ENCODE assay signal across 21 cellular contexts in genomic region chr7:139713835-139714162, GRCh38.
DNase-seq lines count a peak whose midpoint lies in the region; ATAC-seq, FAIRE-seq and TF ChIP-seq lines count a peak whose summit lies in the region.
"Had no signal": no experiment of that assay in that cellular context is flagged by ENCODE, and none has a peak within 500 bp of the region (broad histone marks: within the 10 kb centered on the region; RNA-seq: fewer than 3 reads in every experiment).

No MANE protein-coding gene starts in this region.

- H2AFZ ChIP-seq in H1 (ENCODE audit: low read length) (no peak overlapping the region), neural progenitor cell (replicated peaks) (no peak overlapping the region)
- H2AFZ ChIP-seq: PC-9 had no signal

- H3K4me1 ChIP-seq in heart right ventricle = peaks cover 11 to 68% (median 52%) of the 10 kb centered on the region in 9 donors
- peaks cover 11 to 33% (median 20%) of the 10 kb centered on the region in 4 experiments for H3K4me1 ChIP-seq in H1 (replicated peaks in 1 of 4; ENCODE audit: control insufficient read depth in 3 of 4, insufficient read depth in 4 of 4, low read length in 3 of 4)
- peaks cover 34% of the 10 kb centered on the region for H3K4me1 ChIP-seq in neural progenitor cell
- H3K4me1 ChIP-seq in upper lobe of right lung = peaks cover 10% of the 10 kb centered on the region

- no peak overlapping the region for H2BK5ac ChIP-seq in H1 (ENCODE audit: low read depth, low read length)

- TF ChIP-seq RAD21 in H1 (IDR thresholded peaks at IDR 0.05 in 1 of 2, conservative IDR thresholded peaks at IDR 0.05 in 1 of 2; ENCODE audit: low read depth in 2 of 2, low read length in 2 of 2) = no peak

- H3K4me3 Mint-ChIP-seq in neural progenitor cell (no peak overlapping the region), progenitor cell of endocrine pancreas (ENCODE audit: low read depth) (no peak overlapping the region)
- H3K4me3 Mint-ChIP-seq: activated naive CD8-positive, alpha-beta T cell treated with anti-CD3 and anti-CD28 coated beads for 36 hours; activated T-cell treated with anti-CD3 and anti-CD28 coated beads, Interleukin-2, amount 50 U/mL, for 4 hours; CD4-positive, alpha-beta T cell; type B pancreatic cell had no signal

- no peak overlapping the region for H3K9ac ChIP-seq in H1 (replicated peaks in 1 of 4; ENCODE audit: extremely low read depth in 1 of 4, low read depth in 3 of 4, low read length in 3 of 4)
- H3K9ac ChIP-seq in neural progenitor cell = no peak overlapping the region

- H3K36me3 Mint-ChIP-seq in neural progenitor cell (peaks cover 41% of the 10 kb centered on the region), progenitor cell of endocrine pancreas (ENCODE audit: insufficient read depth) (peaks cover 35% of the 10 kb centered on the region)

- TF ChIP-seq EP300 in H1 (IDR thresholded peaks at IDR 0.05; ENCODE audit: borderline replicate concordance in 1 of 2, low read depth in 2 of 2, low read length in 2 of 2) = no peak

- H3K27ac ChIP-seq in heart right ventricle (peak overlapping the region; percentile 56 to 90 (median 82)), H1 (ENCODE audit: low read depth, low read length) (no peak overlapping the region), neural progenitor cell (no peak overlapping the region), upper lobe of right lung (peak overlapping the region; percentile 61)
- H3K27ac ChIP-seq: PC-9 had no signal

- no peak for TF ChIP-seq POLR2A in H1 (IDR thresholded peaks at IDR 0.05; ENCODE audit: control extremely low read depth in 1 of 2, low read depth in 2 of 2, low read length in 2 of 2)

- H3K27me3 ChIP-seq in heart right ventricle (no peaks in the 10 kb centered on the region), H1 (replicated peaks in 1 of 4; ENCODE audit: control insufficient read depth in 3 of 4, extremely low read depth in 1 of 4, insufficient read depth in 3 of 4, low read length in 3 of 4) (no peaks in the 10 kb centered on the region), neural progenitor cell (no peaks in the 10 kb centered on the region), upper lobe of right lung (no peaks in the 10 kb centered on the region)

- no peaks in the 10 kb centered on the region for H3K9me3 Mint-ChIP-seq in neural progenitor cell
- H3K9me3 Mint-ChIP-seq in progenitor cell of endocrine pancreas (ENCODE audit: low read depth) = peaks cover 3% of the 10 kb centered on the region
- H3K9me3 Mint-ChIP-seq: activated naive CD8-positive, alpha-beta T cell treated with anti-CD3 and anti-CD28 coated beads for 36 hours; activated T-cell treated with anti-CD3 and anti-CD28 coated beads, Interleukin-2, amount 50 U/mL, for 4 hours; CD4-positive, alpha-beta T cell; type B pancreatic cell had no signal

- intact Hi-C loops in heart right ventricle (cut with DNase I) = no loop called here
- intact Hi-C loops in Right ventricle myocardium inferior (cut with DNase I) = no loop called here
- intact Hi-C loops in upper lobe of right lung (cut with DNase I) = no loop called here

- no peak overlapping the region for H2AK5ac ChIP-seq in H1 (ENCODE audit: low read depth, low read length)

- H2BK12ac ChIP-seq in H1 (ENCODE audit: low read depth, low read length) = no peak overlapping the region

- H3K27me3 Mint-ChIP-seq in neural progenitor cell (ENCODE audit: insufficient read depth, low read depth) (no peaks in the 10 kb centered on the region), progenitor cell of endocrine pancreas (no peaks in the 10 kb centered on the region)
- H3K27me3 Mint-ChIP-seq: activated naive CD8-positive, alpha-beta T cell treated with anti-CD3 and anti-CD28 coated beads for 36 hours; CD4-positive, alpha-beta T cell; type B pancreatic cell had no signal

- peak overlapping the region; percentile 5 for H2BK120ac ChIP-seq in H1 (replicated peaks; ENCODE audit: low read depth, low read length)

- H3K4me2 ChIP-seq in H1 (ENCODE audit: insufficient read depth in 1 of 2, low read depth in 2 of 2, low read length in 2 of 2) (no peak overlapping the region), neural progenitor cell (peak overlapping the region; percentile 45)
- H3K4me2 ChIP-seq: PC-9 had no signal

- H3K14ac ChIP-seq in H1 (ENCODE audit: insufficient read length) = no peak overlapping the region

- no peak overlapping the region for H4K91ac ChIP-seq in H1 (replicated peaks; ENCODE audit: insufficient read length, low read length)

- CTCF ChIA-PET in H1 (lab: Charles Lee; ENCODE audit: partially characterized antibody) = interaction anchor here (0.6 to 2.2 kb wide), 8 partner anchors 12 to 289 kb away, joined by 3 to 7 read pairs (median 4); no protein-coding TSS in a partner anchor

- H3K9me3 ChIP-seq in heart right ventricle (no peaks in the 10 kb centered on the region), H1 (ENCODE audit: insufficient read depth in 2 of 2, low read depth in 1 of 2, low read length in 1 of 2) (no peaks in the 10 kb centered on the region), neural progenitor cell (ENCODE audit: low read depth) (no peaks in the 10 kb centered on the region), upper lobe of right lung (no peaks in the 10 kb centered on the region)

- H3K4ac ChIP-seq in H1 (replicated peaks; ENCODE audit: insufficient read length, low read depth, low read length) = no peak overlapping the region

- H3K36me3 ChIP-seq in heart right ventricle (peaks cover 0 to 80% (median 20%) of the 10 kb centered on the region in 9 donors), H1 (ENCODE audit: control insufficient read depth in 2 of 4, insufficient read depth in 4 of 4, low read length in 3 of 4) (peaks cover 0 to 15% (median 4%) of the 10 kb centered on the region in 4 experiments; a peak in 5 of 8 replicates), neural progenitor cell (no peaks in the 10 kb centered on the region), upper lobe of right lung (peaks cover 24% of the 10 kb centered on the region)

- H3F3A ChIP-seq in neural progenitor cell (ENCODE audit: low read depth) = peaks cover 19% of the 10 kb centered on the region

- H3K79me2 ChIP-seq in H1 (ENCODE audit: control insufficient read depth in 1 of 2, insufficient read depth in 2 of 2, low read length in 2 of 2) (no peaks in the 10 kb centered on the region; a peak in 1 of 4 replicates), neural progenitor cell (ENCODE audit: low read depth) (no peaks in the 10 kb centered on the region)

- no peak for TF ChIP-seq CTCF in heart right ventricle (IDR thresholded peaks at IDR 0.05)
- TF ChIP-seq CTCF in H1 (IDR thresholded peaks at IDR 0.05; ENCODE audit: control extremely low read depth in 1 of 3, insufficient read depth in 1 of 3, low read depth in 1 of 3, low read length in 3 of 3) = no peak
- TF ChIP-seq CTCF in neural progenitor cell (IDR thresholded peaks at IDR 0.05) = no peak
- TF ChIP-seq CTCF in upper lobe of right lung (IDR thresholded peaks at IDR 0.05) = no peak
- TF ChIP-seq CTCF in progenitor cell of endocrine pancreas (IDR thresholded peaks at IDR 0.05; ENCODE audit: unreplicated experiment) = no peak

- H3K79me1 ChIP-seq in H1 (ENCODE audit: low read depth, low read length) = no peaks in the 10 kb centered on the region

- POLR2A ChIA-PET in H1 (lab: Charles Lee; ENCODE audit: partially characterized antibody) = interaction anchor here (1.3 kb wide), 1 partner anchor 14 kb away, joined by 3 read pairs; no protein-coding TSS in a partner anchor

- H4K8ac ChIP-seq in H1 (ENCODE audit: extremely low read depth, insufficient read depth, low read length) = no peak overlapping the region

- 73 to 75% methylated on average over 9 of the region's 9 CpGs for WGBS in heart right ventricle, 2 donors
- WGBS in H1 (ENCODE audit: extremely low coverage in 1 of 2, insufficient coverage in 1 of 2, insufficient read length in 1 of 2, insufficient replicate concordance in 2 of 2, low coverage in 1 of 2, low lambda C conversion rate in 2 of 2, missing lambda C conversion rate in 1 of 2), 2 experiments = 77% methylated on average over 9 of the region's 9 CpGs; no CpG with 5 or more reads in 1 of the 2 experiments

- H3K27ac Mint-ChIP-seq in neural progenitor cell = peak overlapping the region; percentile 94
- H3K27ac Mint-ChIP-seq in progenitor cell of endocrine pancreas = no peak overlapping the region
- H3K27ac Mint-ChIP-seq: activated naive CD8-positive, alpha-beta T cell treated with anti-CD3 and anti-CD28 coated beads for 36 hours; CD4-positive, alpha-beta T cell; type B pancreatic cell had no signal

- H3K56ac ChIP-seq in H1 (replicated peaks; ENCODE audit: insufficient read length, low read depth, low read length) = no peak overlapping the region

- H3K23ac ChIP-seq in H1 (ENCODE audit: insufficient read length) = no peak overlapping the region

- H3K23me2 ChIP-seq in H1 (ENCODE audit: low read depth, low read length) = no peaks in the 10 kb centered on the region

- no peak overlapping the region for H2BK15ac ChIP-seq in H1 (ENCODE audit: low read length)

- H3K18ac ChIP-seq in H1 (ENCODE audit: extremely low read depth, low read length) = no peak overlapping the region

- DNase-seq in heart right ventricle (no peak), Right ventricle myocardium inferior (ENCODE audit: missing footprints) (no peak), H1 (ENCODE audit: low read depth in 1 of 2, low spot score in 2 of 2) (no peak), neural progenitor cell (ENCODE audit: low spot score) (no peak), upper lobe of right lung (no peak), progenitor cell of endocrine pancreas (ENCODE audit: low spot score, unreplicated experiment) (no peak)
- DNase-seq: activated CD4-positive, alpha-beta T cell treated with anti-CD3 and anti-CD28 coated beads, Interleukin-2, amount 50 U/mL, for 4 hours; activated naive CD8-positive, alpha-beta T cell treated with anti-CD3 and anti-CD28 coated beads for 36 hours; activated T-cell treated with anti-CD3 and anti-CD28 coated beads, Interleukin-2, amount 50 U/mL, for 4 hours; CD4-positive, alpha-beta T cell; central memory CD4-positive, alpha-beta T cell; DMS79 treated with DMSO at 0.1 percent for 48 hours; KBM-7; NCI-H2081 treated with DMSO at 0.1 percent for 48 hours; NCI-H524 treated with DMSO at 0.1 percent for 48 hours; PC-9; stimulated activated CD4-positive, alpha-beta T cell treated with anti-CD3 and anti-CD28 coated beads, Interleukin-4, amount 100 ng/mL, for 4 hours had no signal

- H2BK20ac ChIP-seq in H1 (ENCODE audit: low read length) = no peak overlapping the region

- H3K4me1 Mint-ChIP-seq in neural progenitor cell (peaks cover 28% of the 10 kb centered on the region), progenitor cell of endocrine pancreas (ENCODE audit: low read depth) (peaks cover 38% of the 10 kb centered on the region)
- H3K4me1 Mint-ChIP-seq: activated naive CD8-positive, alpha-beta T cell treated with anti-CD3 and anti-CD28 coated beads for 36 hours had no signal

- H3K4me3 ChIP-seq in heart right ventricle (no peak overlapping the region), H1 (ENCODE audit: extremely low read depth in 1 of 4, insufficient read depth in 2 of 4, low read depth in 3 of 4, low read length in 4 of 4) (no peak overlapping the region), neural progenitor cell (no peak overlapping the region), upper lobe of right lung (no peak overlapping the region)
- H3K4me3 ChIP-seq: PC-9 had no signal

- no peak overlapping the region for H4K5ac ChIP-seq in H1 (ENCODE audit: insufficient read length, low read depth, low read length)

- H4K20me1 ChIP-seq in H1 (replicated peaks in 1 of 2; ENCODE audit: control insufficient read depth in 1 of 2, insufficient read depth in 2 of 2, low read length in 2 of 2) (no peaks in the 10 kb centered on the region), neural progenitor cell (ENCODE audit: low read depth) (peaks cover 36% of the 10 kb centered on the region)

- no peak for FAIRE-seq in H1 (lab: Jason Lieb, UNC)
- FAIRE-seq: A204.1 had no signal

- ATAC-seq in heart right ventricle = peak in 2 of 8 donors; percentile 30 to 31
- no peak for ATAC-seq in Right ventricle myocardium inferior
- ATAC-seq in upper lobe of right lung = no peak
- no peak for ATAC-seq in HG03521 (IDR thresholded peaks at IDR 0.05; ENCODE audit: unreplicated experiment)
- no peak for ATAC-seq in GM19395 (IDR thresholded peaks at IDR 0.05; ENCODE audit: unreplicated experiment)
- ATAC-seq: activated T-cell treated with anti-CD3 and anti-CD28 coated beads, Interleukin-2, amount 50 U/mL, for 4 hours had no signal

Comparison
In these comparisons a context has a peak if more than half of its experiments do, and no peak if none do; other contexts are left out.
1. H3K27ac ChIP-seq: peak in heart right ventricle (10 of 10) and upper lobe of right lung (single experiment); none in H1 (single experiment) and neural progenitor cell (single experiment).